14 cellular contexts compared by ENCODE assay signal in genomic region chr16:87140211-87141200, GRCh38.
"Had no signal": no experiment of that assay in that cellular context is flagged by ENCODE, and none has a peak within 500 bp of the region (broad histone marks: within the 10 kb centered on the region; RNA-seq: fewer than 3 reads in every experiment).

No MANE protein-coding gene starts in this region.

- H3K36me3 ChIP-seq: adrenal gland, left ventricle myocardium inferior, ovary, stomach had no signal

- ATAC-seq: natural killer cell had no signal

- DNase-seq: activated CD4-positive, alpha-beta T cell treated with anti-CD3 and anti-CD28 coated beads, Interleukin-2, amount 50 U/mL, for 1 hour; activated T-cell treated with anti-CD3 and anti-CD28 coated beads for 4 hours; adrenal gland; central memory CD4-positive, alpha-beta T cell; effector memory CD4-positive, alpha-beta T cell; foreskin fibroblast; hippocampal formation; left ventricle myocardium inferior; mesenchymal stem cell; natural killer cell; ovary; stomach; testis had no signal

- H3K4me1 ChIP-seq: adrenal gland, left ventricle myocardium inferior, stomach had no signal

- H3K4me3 ChIP-seq: adrenal gland, left ventricle myocardium inferior, ovary, SK-N-MC, stomach, testis had no signal

- H3K9me3 ChIP-seq: adrenal gland, ovary, testis had no signal

- H3K27ac ChIP-seq: adrenal gland, left ventricle myocardium inferior, ovary, SK-N-MC, stomach, testis had no signal

- H3K27me3 ChIP-seq: adrenal gland, ovary, stomach, testis had no signal
